ENCODE assay signal across 1 cellular context in the genomic region with DNA sequence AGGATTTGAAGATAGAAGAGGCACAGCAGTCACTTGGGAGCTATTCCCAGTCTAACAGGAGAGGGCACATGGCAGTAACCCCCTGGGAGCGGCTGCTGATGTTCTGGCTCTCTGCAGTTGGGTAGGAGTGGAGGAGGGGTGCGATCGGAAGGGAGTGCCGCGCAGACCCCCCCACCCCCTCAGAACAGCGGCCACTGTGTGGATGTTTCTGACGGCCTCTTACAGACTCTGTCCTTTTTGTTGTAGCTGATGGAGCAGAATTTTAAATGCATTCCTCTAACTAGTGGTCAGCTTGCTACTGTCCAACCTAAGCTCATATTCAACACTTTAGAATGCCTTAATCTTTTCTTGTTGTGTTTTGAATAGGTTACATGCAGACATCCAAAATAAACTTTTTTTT.
TF ChIP-seq lines count a peak whose summit lies in the region.

No MANE protein-coding gene starts in this region.

TF ChIP-seq in H1, 55 proteins besides CTCF, POLR2A, EP300 and RAD21 (continued from another document):
- TF ChIP-seq KDM1A (IDR thresholded peaks at IDR 0.05; ENCODE audit: borderline replicate concordance, low read length) (no peak), BACH1 (IDR thresholded peaks at IDR 0.05; ENCODE audit: low read length) (no peak), TAF7 (optimal IDR thresholded peaks at IDR 0.05; ENCODE audit: borderline replicate concordance, low read depth, low read length) (no peak), ZNF274 (IDR thresholded peaks at IDR 0.05; ENCODE audit: borderline replicate concordance, extremely low read depth, low read length) (no peak), KDM4A (IDR thresholded peaks at IDR 0.05; ENCODE audit: low read depth, low read length, severe bottlenecking) (no peak), CEBPB (IDR thresholded peaks at IDR 0.05; ENCODE audit: low read depth, low read length) (no peak)
